ENCODE assay signal across 1 cellular context in the genomic region with DNA sequence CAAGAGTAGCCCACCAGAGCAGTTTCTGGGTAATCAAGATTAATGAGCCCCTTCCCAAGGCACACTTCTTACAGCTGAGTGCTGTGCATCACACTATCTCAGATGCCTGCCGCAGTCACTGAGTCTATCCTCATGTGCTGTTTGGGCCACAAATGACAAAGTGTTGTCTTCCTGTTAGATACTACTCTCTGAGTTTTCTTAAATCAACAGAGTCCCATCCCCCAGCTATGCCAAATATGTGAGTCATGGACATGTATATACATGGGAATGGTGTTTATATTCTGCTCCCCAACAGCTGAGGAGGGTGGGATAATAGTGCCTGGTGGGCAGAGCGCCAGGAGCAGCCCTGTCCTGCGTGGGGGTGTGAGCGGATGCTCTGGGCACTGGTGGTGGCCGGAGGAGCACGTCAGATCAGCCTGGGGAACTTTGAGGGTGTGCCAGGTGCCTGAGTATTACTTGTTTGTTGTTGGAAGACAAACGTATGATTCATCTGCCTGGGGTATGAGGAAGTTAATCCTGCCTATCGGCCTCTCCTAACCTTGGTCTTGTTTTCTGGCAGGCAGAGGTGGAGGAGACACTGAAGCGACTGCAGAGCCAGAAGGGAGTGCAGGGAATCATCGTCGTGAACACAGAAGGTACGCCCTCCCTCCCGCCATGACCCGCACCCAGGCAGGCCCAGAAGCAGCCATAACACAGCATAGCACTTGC.
TF ChIP-seq lines count a peak whose summit lies in the region.

No MANE protein-coding gene starts in this region.

TF ChIP-seq in HepG2, 621 proteins besides CTCF, POLR2A, EP300 and RAD21 (continued from another document and continues in another):
- TF ChIP-seq, protein P1, sequence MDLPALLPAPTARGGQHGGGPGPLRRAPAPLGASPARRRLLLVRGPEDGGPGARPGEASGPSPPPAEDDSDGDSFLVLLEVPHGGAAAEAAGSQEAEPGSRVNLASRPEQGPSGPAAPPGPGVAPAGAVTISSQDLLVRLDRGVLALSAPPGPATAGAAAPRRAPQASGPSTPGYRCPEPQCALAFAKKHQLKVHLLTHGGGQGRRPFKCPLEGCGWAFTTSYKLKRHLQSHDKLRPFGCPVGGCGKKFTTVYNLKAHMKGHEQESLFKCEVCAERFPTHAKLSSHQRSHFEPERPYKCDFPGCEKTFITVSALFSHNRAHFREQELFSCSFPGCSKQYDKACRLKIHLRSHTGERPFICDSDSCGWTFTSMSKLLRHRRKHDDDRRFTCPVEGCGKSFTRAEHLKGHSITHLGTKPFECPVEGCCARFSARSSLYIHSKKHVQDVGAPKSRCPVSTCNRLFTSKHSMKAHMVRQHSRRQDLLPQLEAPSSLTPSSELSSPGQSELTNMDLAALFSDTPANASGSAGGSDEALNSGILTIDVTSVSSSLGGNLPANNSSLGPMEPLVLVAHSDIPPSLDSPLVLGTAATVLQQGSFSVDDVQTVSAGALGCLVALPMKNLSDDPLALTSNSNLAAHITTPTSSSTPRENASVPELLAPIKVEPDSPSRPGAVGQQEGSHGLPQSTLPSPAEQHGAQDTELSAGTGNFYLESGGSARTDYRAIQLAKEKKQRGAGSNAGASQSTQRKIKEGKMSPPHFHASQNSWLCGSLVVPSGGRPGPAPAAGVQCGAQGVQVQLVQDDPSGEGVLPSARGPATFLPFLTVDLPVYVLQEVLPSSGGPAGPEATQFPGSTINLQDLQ (CRISPR knock-in tag; IDR thresholded peaks at IDR 0.05): no peak
- TF ChIP-seq ZNF75D (CRISPR knock-in tag; IDR thresholded peaks at IDR 0.05; ENCODE audit: borderline replicate concordance) (no peak), PHF20 (CRISPR knock-in tag; IDR thresholded peaks at IDR 0.05) (no peak), ZNF207 (IDR thresholded peaks at IDR 0.05; ENCODE audit: borderline replicate concordance) (no peak), ZNF839 (CRISPR knock-in tag; IDR thresholded peaks at IDR 0.05; ENCODE audit: borderline replicate concordance) (peak; percentile 74), RFXANK (CRISPR knock-in tag; IDR thresholded peaks at IDR 0.05) (peak; percentile 58; the same call in 1 of the 2 replicates), NCOA1 (CRISPR knock-in tag; IDR thresholded peaks at IDR 0.05) (no peak), NFATC3 (CRISPR knock-in tag; IDR thresholded peaks at IDR 0.05) (no peak), ZNF569 (CRISPR knock-in tag; IDR thresholded peaks at IDR 0.05; ENCODE audit: borderline replicate concordance) (no peak), ZNF790 (CRISPR knock-in tag; IDR thresholded peaks at IDR 0.05; ENCODE audit: borderline replicate concordance) (no peak), FOXK1 (CRISPR knock-in tag; IDR thresholded peaks at IDR 0.05; ENCODE audit: borderline replicate concordance, low read depth) (peak; percentile 97), ZSCAN9 (CRISPR knock-in tag; IDR thresholded peaks at IDR 0.05; ENCODE audit: borderline replicate concordance) (peak; percentile 96), ZNF652 (CRISPR knock-in tag; IDR thresholded peaks at IDR 0.05; ENCODE audit: borderline replicate concordance, low read depth) (peak; percentile 60; the same call in 1 of the 2 replicates), TEAD3 (CRISPR knock-in tag; optimal IDR thresholded peaks at IDR 0.05; ENCODE audit: borderline replicate concordance) (peak; percentile 99), ZNF788 (CRISPR knock-in tag; IDR thresholded peaks at IDR 0.05; ENCODE audit: borderline replicate concordance) (peak; percentile 35; the same call in 1 of the 2 replicates), ZNF773 (CRISPR knock-in tag; IDR thresholded peaks at IDR 0.05; ENCODE audit: borderline replicate concordance) (no peak)
- TF ChIP-seq, protein P2, sequence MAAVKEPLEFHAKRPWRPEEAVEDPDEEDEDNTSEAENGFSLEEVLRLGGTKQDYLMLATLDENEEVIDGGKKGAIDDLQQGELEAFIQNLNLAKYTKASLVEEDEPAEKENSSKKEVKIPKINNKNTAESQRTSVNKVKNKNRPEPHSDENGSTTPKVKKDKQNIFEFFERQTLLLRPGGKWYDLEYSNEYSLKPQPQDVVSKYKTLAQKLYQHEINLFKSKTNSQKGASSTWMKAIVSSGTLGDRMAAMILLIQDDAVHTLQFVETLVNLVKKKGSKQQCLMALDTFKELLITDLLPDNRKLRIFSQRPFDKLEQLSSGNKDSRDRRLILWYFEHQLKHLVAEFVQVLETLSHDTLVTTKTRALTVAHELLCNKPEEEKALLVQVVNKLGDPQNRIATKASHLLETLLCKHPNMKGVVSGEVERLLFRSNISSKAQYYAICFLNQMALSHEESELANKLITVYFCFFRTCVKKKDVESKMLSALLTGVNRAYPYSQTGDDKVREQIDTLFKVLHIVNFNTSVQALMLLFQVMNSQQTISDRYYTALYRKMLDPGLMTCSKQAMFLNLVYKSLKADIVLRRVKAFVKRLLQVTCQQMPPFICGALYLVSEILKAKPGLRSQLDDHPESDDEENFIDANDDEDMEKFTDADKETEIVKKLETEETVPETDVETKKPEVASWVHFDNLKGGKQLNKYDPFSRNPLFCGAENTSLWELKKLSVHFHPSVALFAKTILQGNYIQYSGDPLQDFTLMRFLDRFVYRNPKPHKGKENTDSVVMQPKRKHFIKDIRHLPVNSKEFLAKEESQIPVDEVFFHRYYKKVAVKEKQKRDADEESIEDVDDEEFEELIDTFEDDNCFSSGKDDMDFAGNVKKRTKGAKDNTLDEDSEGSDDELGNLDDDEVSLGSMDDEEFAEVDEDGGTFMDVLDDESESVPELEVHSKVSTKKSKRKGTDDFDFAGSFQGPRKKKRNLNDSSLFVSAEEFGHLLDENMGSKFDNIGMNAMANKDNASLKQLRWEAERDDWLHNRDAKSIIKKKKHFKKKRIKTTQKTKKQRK (IDR thresholded peaks at IDR 0.05; ENCODE audit: low read length): no peak
- TF ChIP-seq, protein P3, sequence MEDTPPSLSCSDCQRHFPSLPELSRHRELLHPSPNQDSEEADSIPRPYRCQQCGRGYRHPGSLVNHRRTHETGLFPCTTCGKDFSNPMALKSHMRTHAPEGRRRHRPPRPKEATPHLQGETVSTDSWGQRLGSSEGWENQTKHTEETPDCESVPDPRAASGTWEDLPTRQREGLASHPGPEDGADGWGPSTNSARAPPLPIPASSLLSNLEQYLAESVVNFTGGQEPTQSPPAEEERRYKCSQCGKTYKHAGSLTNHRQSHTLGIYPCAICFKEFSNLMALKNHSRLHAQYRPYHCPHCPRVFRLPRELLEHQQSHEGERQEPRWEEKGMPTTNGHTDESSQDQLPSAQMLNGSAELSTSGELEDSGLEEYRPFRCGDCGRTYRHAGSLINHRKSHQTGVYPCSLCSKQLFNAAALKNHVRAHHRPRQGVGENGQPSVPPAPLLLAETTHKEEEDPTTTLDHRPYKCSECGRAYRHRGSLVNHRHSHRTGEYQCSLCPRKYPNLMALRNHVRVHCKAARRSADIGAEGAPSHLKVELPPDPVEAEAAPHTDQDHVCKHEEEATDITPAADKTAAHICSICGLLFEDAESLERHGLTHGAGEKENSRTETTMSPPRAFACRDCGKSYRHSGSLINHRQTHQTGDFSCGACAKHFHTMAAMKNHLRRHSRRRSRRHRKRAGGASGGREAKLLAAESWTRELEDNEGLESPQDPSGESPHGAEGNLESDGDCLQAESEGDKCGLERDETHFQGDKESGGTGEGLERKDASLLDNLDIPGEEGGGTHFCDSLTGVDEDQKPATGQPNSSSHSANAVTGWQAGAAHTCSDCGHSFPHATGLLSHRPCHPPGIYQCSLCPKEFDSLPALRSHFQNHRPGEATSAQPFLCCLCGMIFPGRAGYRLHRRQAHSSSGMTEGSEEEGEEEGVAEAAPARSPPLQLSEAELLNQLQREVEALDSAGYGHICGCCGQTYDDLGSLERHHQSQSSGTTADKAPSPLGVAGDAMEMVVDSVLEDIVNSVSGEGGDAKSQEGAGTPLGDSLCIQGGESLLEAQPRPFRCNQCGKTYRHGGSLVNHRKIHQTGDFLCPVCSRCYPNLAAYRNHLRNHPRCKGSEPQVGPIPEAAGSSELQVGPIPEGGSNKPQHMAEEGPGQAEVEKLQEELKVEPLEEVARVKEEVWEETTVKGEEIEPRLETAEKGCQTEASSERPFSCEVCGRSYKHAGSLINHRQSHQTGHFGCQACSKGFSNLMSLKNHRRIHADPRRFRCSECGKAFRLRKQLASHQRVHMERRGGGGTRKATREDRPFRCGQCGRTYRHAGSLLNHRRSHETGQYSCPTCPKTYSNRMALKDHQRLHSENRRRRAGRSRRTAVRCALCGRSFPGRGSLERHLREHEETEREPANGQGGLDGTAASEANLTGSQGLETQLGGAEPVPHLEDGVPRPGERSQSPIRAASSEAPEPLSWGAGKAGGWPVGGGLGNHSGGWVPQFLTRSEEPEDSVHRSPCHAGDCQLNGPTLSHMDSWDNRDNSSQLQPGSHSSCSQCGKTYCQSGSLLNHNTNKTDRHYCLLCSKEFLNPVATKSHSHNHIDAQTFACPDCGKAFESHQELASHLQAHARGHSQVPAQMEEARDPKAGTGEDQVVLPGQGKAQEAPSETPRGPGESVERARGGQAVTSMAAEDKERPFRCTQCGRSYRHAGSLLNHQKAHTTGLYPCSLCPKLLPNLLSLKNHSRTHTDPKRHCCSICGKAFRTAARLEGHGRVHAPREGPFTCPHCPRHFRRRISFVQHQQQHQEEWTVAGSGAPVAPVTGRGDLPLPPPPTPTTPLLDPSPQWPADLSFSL (CRISPR knock-in tag; IDR thresholded peaks at IDR 0.05): no peak; the same call in 1 of the 2 replicates
- TF ChIP-seq, protein P4, sequence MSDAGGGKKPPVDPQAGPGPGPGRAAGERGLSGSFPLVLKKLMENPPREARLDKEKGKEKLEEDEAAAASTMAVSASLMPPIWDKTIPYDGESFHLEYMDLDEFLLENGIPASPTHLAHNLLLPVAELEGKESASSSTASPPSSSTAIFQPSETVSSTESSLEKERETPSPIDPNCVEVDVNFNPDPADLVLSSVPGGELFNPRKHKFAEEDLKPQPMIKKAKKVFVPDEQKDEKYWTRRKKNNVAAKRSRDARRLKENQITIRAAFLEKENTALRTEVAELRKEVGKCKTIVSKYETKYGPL (CRISPR knock-in tag; IDR thresholded peaks at IDR 0.05): no peak
- TF ChIP-seq, protein P5, sequence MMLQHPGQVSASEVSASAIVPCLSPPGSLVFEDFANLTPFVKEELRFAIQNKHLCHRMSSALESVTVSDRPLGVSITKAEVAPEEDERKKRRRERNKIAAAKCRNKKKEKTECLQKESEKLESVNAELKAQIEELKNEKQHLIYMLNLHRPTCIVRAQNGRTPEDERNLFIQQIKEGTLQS (CRISPR knock-in tag; IDR thresholded peaks at IDR 0.05): peak; percentile 89
- TF ChIP-seq, protein P6, sequence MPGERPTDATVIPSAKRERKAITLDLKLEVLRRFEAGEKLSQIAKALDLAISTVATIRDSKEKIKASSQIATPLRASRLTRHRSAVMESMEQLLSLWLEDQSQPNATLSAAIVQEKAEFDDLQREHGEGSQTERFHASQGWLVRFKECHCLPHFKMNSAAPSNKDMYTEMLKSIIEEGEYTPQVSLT (CRISPR knock-in tag; IDR thresholded peaks at IDR 0.05; ENCODE audit: borderline replicate concordance, low read depth): no peak
- TF ChIP-seq, protein P7, sequence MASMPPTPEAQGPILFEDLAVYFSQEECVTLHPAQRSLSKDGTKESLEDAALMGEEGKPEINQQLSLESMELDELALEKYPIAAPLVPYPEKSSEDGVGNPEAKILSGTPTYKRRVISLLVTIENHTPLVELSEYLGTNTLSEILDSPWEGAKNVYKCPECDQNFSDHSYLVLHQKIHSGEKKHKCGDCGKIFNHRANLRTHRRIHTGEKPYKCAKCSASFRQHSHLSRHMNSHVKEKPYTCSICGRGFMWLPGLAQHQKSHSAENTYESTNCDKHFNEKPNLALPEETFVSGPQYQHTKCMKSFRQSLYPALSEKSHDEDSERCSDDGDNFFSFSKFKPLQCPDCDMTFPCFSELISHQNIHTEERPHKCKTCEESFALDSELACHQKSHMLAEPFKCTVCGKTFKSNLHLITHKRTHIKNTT (CRISPR knock-in tag; IDR thresholded peaks at IDR 0.05): no peak
- TF ChIP-seq, protein P8, sequence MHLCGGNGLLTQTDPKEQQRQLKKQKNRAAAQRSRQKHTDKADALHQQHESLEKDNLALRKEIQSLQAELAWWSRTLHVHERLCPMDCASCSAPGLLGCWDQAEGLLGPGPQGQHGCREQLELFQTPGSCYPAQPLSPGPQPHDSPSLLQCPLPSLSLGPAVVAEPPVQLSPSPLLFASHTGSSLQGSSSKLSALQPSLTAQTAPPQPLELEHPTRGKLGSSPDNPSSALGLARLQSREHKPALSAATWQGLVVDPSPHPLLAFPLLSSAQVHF (CRISPR knock-in tag; IDR thresholded peaks at IDR 0.05): peak; percentile 75; the same call in 1 of the 2 replicates
- TF ChIP-seq, protein P9, sequence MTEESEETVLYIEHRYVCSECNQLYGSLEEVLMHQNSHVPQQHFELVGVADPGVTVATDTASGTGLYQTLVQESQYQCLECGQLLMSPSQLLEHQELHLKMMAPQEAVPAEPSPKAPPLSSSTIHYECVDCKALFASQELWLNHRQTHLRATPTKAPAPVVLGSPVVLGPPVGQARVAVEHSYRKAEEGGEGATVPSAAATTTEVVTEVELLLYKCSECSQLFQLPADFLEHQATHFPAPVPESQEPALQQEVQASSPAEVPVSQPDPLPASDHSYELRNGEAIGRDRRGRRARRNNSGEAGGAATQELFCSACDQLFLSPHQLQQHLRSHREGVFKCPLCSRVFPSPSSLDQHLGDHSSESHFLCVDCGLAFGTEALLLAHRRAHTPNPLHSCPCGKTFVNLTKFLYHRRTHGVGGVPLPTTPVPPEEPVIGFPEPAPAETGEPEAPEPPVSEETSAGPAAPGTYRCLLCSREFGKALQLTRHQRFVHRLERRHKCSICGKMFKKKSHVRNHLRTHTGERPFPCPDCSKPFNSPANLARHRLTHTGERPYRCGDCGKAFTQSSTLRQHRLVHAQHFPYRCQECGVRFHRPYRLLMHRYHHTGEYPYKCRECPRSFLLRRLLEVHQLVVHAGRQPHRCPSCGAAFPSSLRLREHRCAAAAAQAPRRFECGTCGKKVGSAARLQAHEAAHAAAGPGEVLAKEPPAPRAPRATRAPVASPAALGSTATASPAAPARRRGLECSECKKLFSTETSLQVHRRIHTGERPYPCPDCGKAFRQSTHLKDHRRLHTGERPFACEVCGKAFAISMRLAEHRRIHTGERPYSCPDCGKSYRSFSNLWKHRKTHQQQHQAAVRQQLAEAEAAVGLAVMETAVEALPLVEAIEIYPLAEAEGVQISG (CRISPR knock-in tag; IDR thresholded peaks at IDR 0.05): peak; percentile 68; the same call in 1 of the 2 replicates
